Comparison of ENCODE assay signal across 8 cellular contexts in genomic region chr20:9068896-9069663, GRCh38. TPM values are rescaled to one million over a fixed set of nuclear protein-coding genes. Genes with fewer than 3 reads are reported as not detected.
DNase-seq lines count a peak whose midpoint lies in the region; ATAC-seq and TF ChIP-seq lines count a peak whose summit lies in the region.

Gene PLCB4, plus strand, starts transcription at chr20:9069087. Its CDS starts 238,728 bp downstream, at chr20:9307815.

- H3K4me3 Mint-ChIP-seq in activated T-helper 17 cell treated with anti-CD3 and anti-CD28 coated beads, Interleukin-2, amount 50 U/mL, for 72 hours: no peak within 1 kb of the TSS

- H3K27ac ChIP-seq in angular gyrus (ENCODE audit: low read depth, low read length) (peak within 1 kb of the TSS; percentile 59), left ventricle myocardium inferior (replicated peaks) (peak within 1 kb of the TSS; percentile 95), psoas muscle (peak within 1 kb of the TSS; percentile 65)

- H3K36me3 ChIP-seq in left ventricle myocardium inferior: no peaks in the 10 kb centered on the region
- no peaks in the 10 kb centered on the region for H3K36me3 ChIP-seq in psoas muscle (ENCODE audit: insufficient read depth in 1 of 2, low read depth in 1 of 2)

- peaks cover 20% of the 10 kb centered on the region for H3K27me3 Mint-ChIP-seq in activated T-helper 17 cell treated with anti-CD3 and anti-CD28 coated beads, Interleukin-2, amount 50 U/mL, for 72 hours

- no peak within 1 kb of the TSS for H3K27ac Mint-ChIP-seq in activated T-helper 17 cell treated with anti-CD3 and anti-CD28 coated beads, Interleukin-2, amount 50 U/mL, for 72 hours

- TF ChIP-seq CTCF in left ventricle myocardium inferior (IDR thresholded peaks at IDR 0.05; ENCODE audit: borderline replicate concordance) (no peak), psoas muscle (IDR thresholded peaks at IDR 0.05) (no peak)

- peaks cover 64% of the 10 kb centered on the region for H3K4me1 ChIP-seq in left ventricle myocardium inferior
- H3K4me1 ChIP-seq in psoas muscle: peaks cover 3% of the 10 kb centered on the region

- DNase-seq in DMS114 treated with DMSO at 0.1 percent for 48 hours (lab: John Stamatoyannopoulos, UW; ENCODE audit: unreplicated experiment) (peak; percentile 4), NCI-H1930 (lab: John Stamatoyannopoulos, UW) (peak; percentile 33 to 68), left ventricle myocardium inferior (peak; percentile 52), psoas muscle (peak; percentile 42 to 56), GDM1 (lab: John Stamatoyannopoulos, UW) (no peak), SKM-1 treated with dmso at 0.1 percent for 144 hours (lab: John Stamatoyannopoulos, UW; ENCODE audit: unreplicated experiment) (no peak)

- H3K36me3 Mint-ChIP-seq in activated T-helper 17 cell treated with anti-CD3 and anti-CD28 coated beads, Interleukin-2, amount 50 U/mL, for 72 hours (ENCODE audit: low read depth): no peaks in the 10 kb centered on the region

- peaks cover 3% of the 10 kb centered on the region for H3K4me1 Mint-ChIP-seq in activated T-helper 17 cell treated with anti-CD3 and anti-CD28 coated beads, Interleukin-2, amount 50 U/mL, for 72 hours

- H3K4me3 ChIP-seq in left ventricle myocardium inferior (peak within 1 kb of the TSS; percentile 94), psoas muscle (peak within 1 kb of the TSS; percentile 80)

- WGBS in psoas muscle, 3 donors: 1 to 3% (median 2%) methylated on average over 51 to 68 of the region's 68 CpGs

- H3K27me3 ChIP-seq in left ventricle myocardium inferior (ENCODE audit: low read depth): no peaks in the 10 kb centered on the region
- peaks cover 0 to 21% (median 1%) of the 10 kb centered on the region in 3 donors for H3K27me3 ChIP-seq in psoas muscle (ENCODE audit: insufficient read depth in 3 of 3, low read length in 2 of 3)

- H3K9me3 ChIP-seq in left ventricle myocardium inferior (replicated peaks) (no peaks in the 10 kb centered on the region), psoas muscle (no peaks in the 10 kb centered on the region)

- intact Hi-C loops in left ventricle myocardium inferior (cut with micrococcal nuclease) (no loop called here), psoas muscle (cut with DNase I) (loop anchor here in 1 of 2 donors (5.0 to 10.0 kb wide), 3 partner anchors 54 to 283 kb away; no protein-coding TSS in a partner anchor)

- ATAC-seq in psoas muscle: peak in 3 of 4 donors; percentile 26 to 45 (median 40)
- ATAC-seq in activated T-helper 17 cell treated with anti-CD3 and anti-CD28 coated beads, Interleukin-2, amount 50 U/mL, for 72 hours (replicated peaks): no peak

- H3K9me3 Mint-ChIP-seq in activated T-helper 17 cell treated with anti-CD3 and anti-CD28 coated beads, Interleukin-2, amount 50 U/mL, for 72 hours: peaks cover 10% of the 10 kb centered on the region

RNA-seq across cellular contexts. Expression of gene PLCB4, which starts in this region (rescaled TPM):
- total RNA-seq in left ventricle myocardium inferior: 30.5 TPM
- 1 to 10 TPM; 2.1 to 6.7 (median 2.2) TPM for total RNA-seq in psoas muscle
- polyA plus RNA-seq in psoas muscle: 1 to 10 TPM in 2 of 3 donors, under 1 TPM in 1; 0.90 to 1.6 (median 1.4) TPM
- total RNA-seq in activated T-helper 17 cell treated with anti-CD3 and anti-CD28 coated beads, Interleukin-2, amount 50 U/mL, for 72 hours: not detected

Comparison
In these comparisons a context has a peak if more than half of its experiments do, and no peak if none do; other contexts are left out.
1. DNase-seq: peak in DMS114 treated with DMSO at 0.1 percent for 48 hours (single experiment), NCI-H1930 (2 of 2), left ventricle myocardium inferior (single experiment) and psoas muscle (2 of 2); none in GDM1 (single experiment) and SKM-1 treated with dmso at 0.1 percent for 144 hours (single experiment).
2. Peak in every context shown above with its lines, with median percentiles within 50 percentile points of each other: H3K27ac ChIP-seq.